ENCODE assay signal across 1 cellular context in genomic region chr3:72438072-72438471, GRCh38.
TF ChIP-seq lines count a peak whose summit lies in the region.

No MANE protein-coding gene starts in this region.

TF ChIP-seq in GM12878, 131 proteins besides CTCF, POLR2A, EP300 and RAD21:
- TF ChIP-seq FOXM1 (IDR thresholded peaks at IDR 0.05; ENCODE audit: low read depth, low read length) (no peak), SMARCA5 (IDR thresholded peaks at IDR 0.05) (no peak), IRF5 (IDR thresholded peaks at IDR 0.05; ENCODE audit: borderline replicate concordance) (no peak), MTA2 (IDR thresholded peaks at IDR 0.05; ENCODE audit: low read depth) (no peak), POLR2AphosphoS2 (IDR thresholded peaks at IDR 0.05; ENCODE audit: low read depth, low read length) (no peak), POLR2AphosphoS5 (IDR thresholded peaks at IDR 0.05; ENCODE audit: low read length) (0 out of 2 replicates have a peak, but pooled peaks have one; percentile 25), IKZF2 (IDR thresholded peaks at IDR 0.05) (no peak), E2F4 (IDR thresholded peaks at IDR 0.05; ENCODE audit: low read depth, low read length) (no peak), YBX1 (IDR thresholded peaks at IDR 0.05) (no peak), CREB1 (IDR thresholded peaks at IDR 0.05; ENCODE audit: low read depth) (no peak), SPI1 (IDR thresholded peaks at IDR 0.05; ENCODE audit: borderline replicate concordance, insufficient read depth, low read depth, low read length) (peak; percentile 27; the same call in 1 of the 2 replicates), GATAD2B (conservative IDR thresholded peaks at IDR 0.05; ENCODE audit: low read depth) (no peak), RUNX3 (IDR thresholded peaks at IDR 0.05; ENCODE audit: low read length) (0 out of 2 replicates have a peak, but pooled peaks have one; percentile 6), KDM1A (IDR thresholded peaks at IDR 0.05; ENCODE audit: borderline replicate concordance) (no peak), SRF (IDR thresholded peaks at IDR 0.05; ENCODE audit: low read depth in 2 of 2, low read length in 2 of 2) (no peak), ZBTB40 (IDR thresholded peaks at IDR 0.05; ENCODE audit: borderline replicate concordance) (no peak), PML (IDR thresholded peaks at IDR 0.05; ENCODE audit: low read length) (no peak)
TF ChIP-seq in GM12878: peak in this region for 3.
